25 cellular contexts compared by ENCODE assay signal in genomic region chr13:38980628-38981078, GRCh38. TPM values are rescaled to one million over a fixed set of nuclear protein-coding genes. Genes with fewer than 3 reads are reported as not detected.
DNase-seq lines count a peak whose midpoint lies in the region; ATAC-seq and TF ChIP-seq lines count a peak whose summit lies in the region.
"Had no signal": no experiment of that assay in that cellular context is flagged by ENCODE, and none has a peak within 500 bp of the region (broad histone marks: within the 10 kb centered on the region; RNA-seq: fewer than 3 reads in every experiment).

No MANE protein-coding gene starts in this region.

- peaks cover 0 to 13% of the 10 kb centered on the region in 2 experiments; a peak in 2 of 4 replicates for H3K4me1 ChIP-seq in SK-N-SH (ENCODE audit: control insufficient read depth in 1 of 2, insufficient read depth in 2 of 2, low read depth in 1 of 2, low read length in 1 of 2)
- H3K4me1 ChIP-seq in PC-9 (replicated peaks; ENCODE audit: insufficient read depth) = no peaks in the 10 kb centered on the region
- H3K4me1 ChIP-seq in tibial artery = no peaks in the 10 kb centered on the region
- H3K4me1 ChIP-seq: A549; BLaER1 treated with 17β-estradiol and CSF1 and Interleukin-3, amounts not matched to agents 10 nM and 100 nM; foreskin keratinocyte; uterus had no signal

- H3K79me2 ChIP-seq in SK-N-SH (ENCODE audit: insufficient read depth) = no peaks in the 10 kb centered on the region
- H3K79me2 ChIP-seq in PC-9 (ENCODE audit: low read depth) = no peaks in the 10 kb centered on the region

- no peak for TF ChIP-seq RAD21 in SK-N-SH (IDR thresholded peaks at IDR 0.05; ENCODE audit: low read length)

- no peaks in the 10 kb centered on the region for H3K27me3 Mint-ChIP-seq in mesothelial cell of epicardium (ENCODE audit: low read depth)

- DNase-seq in SK-N-SH (peak; percentile 24), PC-9 (no peak), fibroblast of peridontal ligament (ENCODE audit: extremely low read depth) (peak; percentile 5), sciatic nerve (ENCODE audit: low spot score) (no peak), mesothelial cell of epicardium (ENCODE audit: low spot score in 2 of 2, unreplicated experiment in 2 of 2) (no peak), tibial artery (no peak)
- DNase-seq: activated CD4-positive, alpha-beta T cell treated with anti-CD3 and anti-CD28 coated beads, Interleukin-2, amount 10 ng/mL, durations not matched to agents 7 days and 5 days; activated naive CD4-positive, alpha-beta T cell; kidney; natural killer cell; NCI-H1436 treated with DMSO at 0.1 percent for 48 hours; NCI-H524 treated with DMSO at 0.1 percent for 48 hours; stimulated activated CD8-positive, alpha-beta memory T cell treated with anti-CD3 and anti-CD28 coated beads, Interleukin-4, amount 100 ng/mL, for 48 hours; T-helper 1 cell had no signal

- no peaks in the 10 kb centered on the region for H3K9me2 ChIP-seq in SK-N-SH
- H3K9me2 ChIP-seq in PC-9 (ENCODE audit: insufficient read depth) = no peaks in the 10 kb centered on the region

- WGBS in SK-N-SH (ENCODE audit: low lambda C conversion rate) = 21% methylated on average over 3 of the region's 3 CpGs

- no peak overlapping the region for H3K27ac Mint-ChIP-seq in mesothelial cell of epicardium
- H3K27ac Mint-ChIP-seq: activated CD4-positive, alpha-beta T cell treated with anti-CD3 and anti-CD28 coated beads, Interleukin-2, amount 10 ng/mL, durations not matched to agents 7 days and 5 days; memory B cell; natural killer cell had no signal

- TF ChIP-seq CTCF in SK-N-SH (IDR thresholded peaks at IDR 0.05) = no peak
- TF ChIP-seq CTCF in PC-9 (conservative IDR thresholded peaks at IDR 0.05) = no peak
- no peak for TF ChIP-seq CTCF in mesothelial cell of epicardium (IDR thresholded peaks at IDR 0.05; ENCODE audit: unreplicated experiment)
- no peak for TF ChIP-seq CTCF in tibial artery (IDR thresholded peaks at IDR 0.05)

- POLR2A ChIA-PET in SK-N-SH (lab: Yijun Ruan, JAX) = interaction anchor here (2.5 kb wide), 1 partner anchor 57 kb away, joined by 13 read pairs; the partner anchor contains the start of genes NHLRC3 and PROSER1
- POLR2A ChIA-PET in PC-9 (lab: Charles Lee; ENCODE audit: unreplicated experiment) = no interaction called here

- H3K9ac ChIP-seq in SK-N-SH = no peak overlapping the region
- H3K9ac ChIP-seq: BLaER1 treated with 17β-estradiol and CSF1 and Interleukin-3, amounts not matched to agents 10 nM and 100 nM had no signal

- H3K9me3 Mint-ChIP-seq in mesothelial cell of epicardium = peaks cover 15% of the 10 kb centered on the region
- H3K9me3 Mint-ChIP-seq: activated CD4-positive, alpha-beta T cell treated with anti-CD3 and anti-CD28 coated beads, Interleukin-2, amount 10 ng/mL, durations not matched to agents 7 days and 5 days had no signal

- no peak overlapping the region for H3K4me3 Mint-ChIP-seq in mesothelial cell of epicardium
- H3K4me3 Mint-ChIP-seq: activated CD4-positive, alpha-beta T cell treated with anti-CD3 and anti-CD28 coated beads, Interleukin-2, amount 10 ng/mL, durations not matched to agents 7 days and 5 days; memory B cell; natural killer cell had no signal

- ATAC-seq in SK-N-SH treated with all-trans-retinoic acid at 6 μM for 48 hours (no peak; the same call in 2 of the 3 replicates), sciatic nerve (peak; percentile 38), HG02981 (IDR thresholded peaks at IDR 0.05; ENCODE audit: unreplicated experiment) (no peak)
- ATAC-seq: A549, foreskin keratinocyte, natural killer cell had no signal

- intact Hi-C loops in PC-9 (cut with micrococcal nuclease; ENCODE audit: unreplicated experiment) (no loop called here), sciatic nerve (cut with DNase I) (no loop called here), tibial artery (cut with DNase I; ENCODE audit: low total_unique reads) (no loop called here)

- no peaks in the 10 kb centered on the region for H4K20me1 ChIP-seq in SK-N-SH (ENCODE audit: insufficient read depth)
- H4K20me1 ChIP-seq in PC-9 (ENCODE audit: insufficient read depth) = no peaks in the 10 kb centered on the region
- H4K20me1 ChIP-seq: BLaER1 treated with 17β-estradiol and CSF1 and Interleukin-3, amounts not matched to agents 10 nM and 100 nM had no signal

- H3K4me2 ChIP-seq in SK-N-SH = no peak overlapping the region
- H3K4me2 ChIP-seq in PC-9 = no peak overlapping the region
- H3K4me2 ChIP-seq: A549; BLaER1 treated with 17β-estradiol and CSF1 and Interleukin-3, amounts not matched to agents 10 nM and 100 nM had no signal

- H3K27me3 ChIP-seq in SK-N-SH (ENCODE audit: insufficient read depth) (no peaks in the 10 kb centered on the region), PC-9 (ENCODE audit: insufficient read depth, low read depth) (no peaks in the 10 kb centered on the region), tibial artery (no peaks in the 10 kb centered on the region)
- H3K27me3 ChIP-seq: BLaER1 treated with 17β-estradiol and CSF1 and Interleukin-3, amounts not matched to agents 10 nM and 100 nM; uterus had no signal

- H3K27ac ChIP-seq in SK-N-SH (ENCODE audit: low read depth in 2 of 2, low read length in 1 of 2) (peak overlapping the region in 1 of 2 experiments; percentile 87; a peak in 2 of 4 replicates), PC-9 (no peak overlapping the region), tibial artery (no peak overlapping the region)
- H3K27ac ChIP-seq: A549; BLaER1 treated with 17β-estradiol and CSF1 and Interleukin-3, amounts not matched to agents 10 nM and 100 nM; foreskin keratinocyte; uterus had no signal

- no peaks in the 10 kb centered on the region for H3K4me1 Mint-ChIP-seq in mesothelial cell of epicardium
- H3K4me1 Mint-ChIP-seq: activated CD4-positive, alpha-beta T cell treated with anti-CD3 and anti-CD28 coated beads, Interleukin-2, amount 10 ng/mL, durations not matched to agents 7 days and 5 days; memory B cell; natural killer cell had no signal

- no peaks in the 10 kb centered on the region for H3K36me3 ChIP-seq in SK-N-SH (replicated peaks in 1 of 2; ENCODE audit: control insufficient read depth in 1 of 2, insufficient read depth in 2 of 2, low read length in 1 of 2)
- H3K36me3 ChIP-seq in PC-9 (ENCODE audit: low read depth) = no peaks in the 10 kb centered on the region
- H3K36me3 ChIP-seq in tibial artery = no peaks in the 10 kb centered on the region
- H3K36me3 ChIP-seq: BLaER1 treated with 17β-estradiol and CSF1 and Interleukin-3, amounts not matched to agents 10 nM and 100 nM; uterus had no signal

- H3F3A ChIP-seq in SK-N-SH (replicated peaks; ENCODE audit: insufficient read depth) = no peaks in the 10 kb centered on the region
- no peaks in the 10 kb centered on the region for H3F3A ChIP-seq in PC-9 (ENCODE audit: insufficient read depth, low read depth)

- TF ChIP-seq EP300 in SK-N-SH (IDR thresholded peaks at IDR 0.05; ENCODE audit: borderline replicate concordance in 1 of 2, low read depth in 1 of 2, low read length in 1 of 2) = peak in 1 of 2 experiments; percentile 66; a peak in 2 of 4 replicates

- H3K36me3 Mint-ChIP-seq in mesothelial cell of epicardium = no peaks in the 10 kb centered on the region
- H3K36me3 Mint-ChIP-seq: natural killer cell had no signal

- BruUV-seq in PC-9 (replicated peaks; lab: Mats Ljungman, UMichigan) = no TSS peak

- CTCF ChIA-PET in SK-N-SH (lab: Yijun Ruan, JAX) = interaction anchor here (1.2 to 2.7 kb wide), 4 partner anchors 11 to 361 kb away, joined by 3 to 12 read pairs (median 6); no protein-coding TSS in a partner anchor
- CTCF ChIA-PET in PC-9 (lab: Charles Lee) = no interaction called here

- H2AFZ ChIP-seq in SK-N-SH (ENCODE audit: low read depth) = no peak overlapping the region
- peak overlapping the region; percentile 29; the same call in 1 of the 2 replicates for H2AFZ ChIP-seq in PC-9

- no peak overlapping the region for H3K4me3 ChIP-seq in SK-N-SH (ENCODE audit: low read depth in 2 of 2, low read length in 1 of 2)
- no peak overlapping the region for H3K4me3 ChIP-seq in PC-9
- H3K4me3 ChIP-seq in tibial artery = no peak overlapping the region
- H3K4me3 ChIP-seq: A549; BLaER1 treated with 17β-estradiol and CSF1 and Interleukin-3, amounts not matched to agents 10 nM and 100 nM; uterus had no signal

- H3K9me3 ChIP-seq in SK-N-SH = no peaks in the 10 kb centered on the region
- no peaks in the 10 kb centered on the region for H3K9me3 ChIP-seq in PC-9 (ENCODE audit: insufficient read depth, low read depth)
- peaks cover 0 to 6% (median 0%) of the 10 kb centered on the region in 3 donors for H3K9me3 ChIP-seq in tibial artery
- H3K9me3 ChIP-seq: A549, uterus had no signal

TF ChIP-seq in SK-N-SH, 30 proteins besides CTCF, POLR2A, EP300 and RAD21 (continues in another document):
- TF ChIP-seq RCOR1 (IDR thresholded peaks at IDR 0.05; ENCODE audit: low read length) = peak; percentile 35; the same call in 1 of the 2 replicates

TF ChIP-seq in SK-N-SH treated with all-trans-retinoic acid at 6 μM for 48 hours, 23 proteins besides CTCF, POLR2A, EP300 and RAD21 (continues in another document):
- no peak for TF ChIP-seq ISL1 (CRISPR knock-in tag; IDR thresholded peaks at IDR 0.05)
- no peak for TF ChIP-seq BACH2 (CRISPR knock-in tag; IDR thresholded peaks at IDR 0.05; ENCODE audit: borderline replicate concordance)

RNA-seq across cellular contexts. Expression of gene STOML3, which starts 10.0 kb away (rescaled TPM):
- not detected in 2 replicates for polyA plus RNA-seq in SK-N-SH (2012; rRNA removed)
- not detected in 2 replicates for polyA plus RNA-seq in SK-N-SH (2012; cell fraction: cytosol; rRNA removed)
- polyA plus RNA-seq in SK-N-SH (2012; cell fraction: nucleus; rRNA removed) = not detected in 2 replicates
- total RNA-seq in PC-9 (2021) = not detected in 2 replicates
- not detected for total RNA-seq in sciatic nerve
- total RNA-seq in mesothelial cell of epicardium = not detected in 3 replicates
- total RNA-seq: activated CD4-positive, alpha-beta T cell treated with anti-CD3 and anti-CD28 coated beads, Interleukin-2, amount 10 ng/mL, durations not matched to agents 7 days and 5 days; chondrocyte; endothelial cell of umbilical vein; foreskin keratinocyte; kidney; natural killer cell; OCI-LY7; pulmonary artery endothelial cell had no signal
- polyA plus RNA-seq: A549, endothelial cell of umbilical vein, foreskin keratinocyte had no signal

RNA-seq across cellular contexts. Expression of gene PROSER1, which starts 57.2 kb away (rescaled TPM):
- polyA plus RNA-seq in SK-N-SH (2012; rRNA removed) = 14.7 and 14.8 TPM in 2 replicates
- polyA plus RNA-seq in SK-N-SH (2012; cell fraction: cytosol; rRNA removed) = 11.4 and 12.1 TPM in 2 replicates
- polyA plus RNA-seq in SK-N-SH (2012; cell fraction: nucleus; rRNA removed) = 10.7 and 31.2 TPM in 2 replicates
- 30.1 and 32.3 TPM in 2 replicates for total RNA-seq in PC-9 (2021)
- total RNA-seq in sciatic nerve = 19.3 TPM
- total RNA-seq in mesothelial cell of epicardium = 54.4 to 58.8 TPM (median 58.0 TPM) in 3 replicates

RNA-seq across cellular contexts. Expression of gene NHLRC3, which starts 57.6 kb away (rescaled TPM):
- polyA plus RNA-seq in SK-N-SH (2012; rRNA removed) = 7.1 and 11.4 TPM in 2 replicates
- 5.1 and 5.6 TPM in 2 replicates for polyA plus RNA-seq in SK-N-SH (2012; cell fraction: cytosol; rRNA removed)
- 17.3 and 32.6 TPM in 2 replicates for polyA plus RNA-seq in SK-N-SH (2012; cell fraction: nucleus; rRNA removed)
- total RNA-seq in PC-9 (2021) (19.6 and 25.6 TPM in 2 replicates), sciatic nerve (26.0 TPM), mesothelial cell of epicardium (39.7 to 42.9 TPM (median 42.2 TPM) in 3 replicates)

Comparison
In these comparisons a context has a peak if more than half of its experiments do, and no peak if none do; other contexts are left out.
1. DNase-seq: peak in SK-N-SH (single experiment) and fibroblast of peridontal ligament (single experiment); none in PC-9 (0 of 2), sciatic nerve (single experiment), mesothelial cell of epicardium (0 of 2) and tibial artery (0 of 2).